Comparison of ENCODE assay signal across 8 cellular contexts in genomic region chr6:27831434-27832081, GRCh38.
DNase-seq lines count a peak whose midpoint lies in the region; ATAC-seq, FAIRE-seq and TF ChIP-seq lines count a peak whose summit lies in the region.
"Not testable (repeated sequence)": the region's sequence is repeated elsewhere in the genome, so short reads cannot be mapped to it uniquely, and the experiment has no call there.

No MANE protein-coding gene starts in this region.

- H3K36me3 ChIP-seq in CD8-positive, alpha-beta memory T cell (ENCODE audit: insufficient read depth, low read length); colonic mucosa; HepG2 (replicated peaks in 1 of 2; ENCODE audit: control insufficient read depth in 1 of 2, insufficient read depth in 2 of 2, low read length in 2 of 2): not testable (repeated sequence)

- in situ Hi-C loops in HepG2 (cut with HindIII; ENCODE audit: extremely low pct_ligation_motif_present, low pct_unique_long_range_greater_than_20kb): loop anchor here (10.0 kb wide), 1 partner anchor 1627 kb away; a partner anchor contains a TSS

- peak; percentile 48 for ATAC-seq in GM19468 (IDR thresholded peaks at IDR 0.05; ENCODE audit: extremely low read depth, unreplicated experiment)
- peak; percentile 79 for ATAC-seq in HG03442 (IDR thresholded peaks at IDR 0.05; ENCODE audit: unreplicated experiment)
- peak; percentile 92 for ATAC-seq in HepG2

- intact Hi-C loops in colonic mucosa (cut with DNase I): not testable (repeated sequence)
- intact Hi-C loops in HepG2 (cut with micrococcal nuclease; ENCODE audit: unreplicated experiment): loop anchor here (2.0 to 10.0 kb wide), 2 partner anchors 21 to 1637 kb away; a partner anchor contains a TSS

- not testable (repeated sequence) for TF ChIP-seq CTCF in colonic mucosa (IDR thresholded peaks at IDR 0.05); HepG2 (CRISPR knock-in tag; IDR thresholded peaks at IDR 0.05)

- H3K4me2 ChIP-seq in HepG2 (ENCODE audit: low read depth, low read length): peak overlapping the region; percentile 92

- WGBS in HepG2 (ENCODE audit: low lambda C conversion rate): 3% methylated on average over 20 of the region's 26 CpGs

- H2AFZ ChIP-seq in HepG2 (ENCODE audit: low read length): peak overlapping the region; percentile 77

- not testable (repeated sequence) for H3K9me3 Mint-ChIP-seq in CD8-positive, alpha-beta memory T cell

- TF ChIP-seq RAD21 in HepG2 (CRISPR knock-in tag; IDR thresholded peaks at IDR 0.05): not testable (repeated sequence)

- FAIRE-seq in HepG2 (lab: Jason Lieb, UNC): peak; percentile 81

- H3K9ac ChIP-seq in colonic mucosa (ENCODE audit: low read depth in 2 of 2, low read length in 2 of 2) (peak overlapping the region in 1 of 2 donors; percentile 12), HepG2 (ENCODE audit: insufficient read depth, low read depth, low read length) (peak overlapping the region; percentile 60)

- H3K27ac ChIP-seq in CD8-positive, alpha-beta memory T cell (ENCODE audit: low read depth, low read length): peak overlapping the region; percentile 94
- peak overlapping the region; percentile 65 for H3K27ac ChIP-seq in colonic mucosa
- peak overlapping the region; percentile 83 for H3K27ac ChIP-seq in HepG2 (ENCODE audit: extremely low read length, insufficient read depth, low read length)

- H3K27me3 ChIP-seq in CD8-positive, alpha-beta memory T cell (ENCODE audit: insufficient read depth, low read length, poor library complexity, severe bottlenecking); colonic mucosa; HepG2 (ENCODE audit: control insufficient read depth in 1 of 2, insufficient read depth in 2 of 2, low read length in 2 of 2): not testable (repeated sequence)

- TF ChIP-seq EP300 in HepG2 (IDR thresholded peaks at IDR 0.05; ENCODE audit: low read depth in 2 of 2, low read length in 2 of 2) (peak in 1 of 2 experiments; percentile 73; a peak in 3 of 4 replicates), HepG2 (CRISPR knock-in tag; IDR thresholded peaks at IDR 0.05; ENCODE audit: borderline replicate concordance) (peak; percentile 89)

- H3K36me3 Mint-ChIP-seq in CD8-positive, alpha-beta memory T cell: not testable (repeated sequence)

- H3K27me3 Mint-ChIP-seq in CD8-positive, alpha-beta memory T cell: not testable (repeated sequence)

- TF ChIP-seq POLR2A in HepG2 (IDR thresholded peaks at IDR 0.05; ENCODE audit: insufficient read depth in 1 of 2, low read depth in 2 of 2, low read length in 2 of 2): peak; percentile 38 to 70; a peak in 2 of 4 replicates

- peaks cover 32 to 42% (median 33%) of the 10 kb centered on the region in 3 donors for H3K4me1 Mint-ChIP-seq in CD8-positive, alpha-beta memory T cell

- peak; percentile 49 to 85 (median 75) for DNase-seq in CD8-positive, alpha-beta memory T cell
- DNase-seq in NCI-H69 (lab: John Stamatoyannopoulos, UW): peak; percentile 75
- peak; percentile 60 to 71 for DNase-seq in activated CD4-positive, alpha-beta T cell treated with anti-CD3 and anti-CD28 coated beads for 4 hours
- DNase-seq in colonic mucosa: peak; percentile 90
- peak; percentile 78 for DNase-seq in HepG2 (ENCODE audit: low spot score)
- DNase-seq in stimulated activated CD4-positive, alpha-beta T cell treated with anti-CD3 and anti-CD28 coated beads, Interleukin-1b, Interleukin-23, amount 100 ng/mL, for 48 hours: peak; percentile 90

- not testable (repeated sequence) for H3K79me2 ChIP-seq in HepG2 (ENCODE audit: insufficient read depth, low read length)

- H3K9me3 ChIP-seq in CD8-positive, alpha-beta memory T cell (ENCODE audit: low read length); colonic mucosa; HepG2 (ENCODE audit: low read length): not testable (repeated sequence)

- BruUV-seq in HepG2 (replicated peaks; lab: Mats Ljungman, UMichigan): not testable (repeated sequence)

- POLR2A ChIA-PET in CD8-positive, alpha-beta memory T cell (lab: Charles Lee): interaction anchor here (0.6 to 2.6 kb wide), 23 partner anchors 7 to 1708 kb away, joined by 3 to 35 read pairs (median 6); a partner anchor contains a TSS
- POLR2A ChIA-PET in HepG2 (lab: Yijun Ruan, JAX): interaction anchor here (0.7 to 4.9 kb wide), 6 partner anchors 8 to 1707 kb away, joined by 3 to 56 read pairs (median 4); a partner anchor contains a TSS

- CTCF ChIA-PET in CD8-positive, alpha-beta memory T cell (lab: Charles Lee): interaction anchor here (0.8 to 7.9 kb wide), 5 partner anchors 23 to 64 kb away, joined by 3 to 168 read pairs (median 8); a partner anchor contains a TSS
- CTCF ChIA-PET in HepG2 (lab: Yijun Ruan, JAX; ENCODE audit: low intra/inter-chr PET ratio, low total read pairs): not testable (repeated sequence)

- H3K27ac Mint-ChIP-seq in CD8-positive, alpha-beta memory T cell: peak overlapping the region; percentile 48 to 99 (median 98)

- peak overlapping the region; percentile 50 for H3K4me3 ChIP-seq in CD8-positive, alpha-beta memory T cell (ENCODE audit: low read length)
- H3K4me3 ChIP-seq in colonic mucosa (peak overlapping the region; percentile 44), HepG2 (replicated peaks in 1 of 3; ENCODE audit: insufficient read depth in 1 of 3, low read depth in 2 of 3, low read length in 3 of 3) (peak overlapping the region; percentile 50 to 67 (median 58))

- peak overlapping the region; percentile 87 to 96 (median 91) for H3K4me3 Mint-ChIP-seq in CD8-positive, alpha-beta memory T cell

- not testable (repeated sequence) for H4K20me1 ChIP-seq in HepG2 (ENCODE audit: insufficient read depth, low read length)

- peaks cover 28% of the 10 kb centered on the region for H3K4me1 ChIP-seq in CD8-positive, alpha-beta memory T cell (ENCODE audit: insufficient read depth, low read length)
- H3K4me1 ChIP-seq in colonic mucosa: not testable (repeated sequence)
- H3K4me1 ChIP-seq in HepG2 (ENCODE audit: insufficient read depth, low read length): peaks cover 49% of the 10 kb centered on the region

TF ChIP-seq in HepG2, 621 proteins besides CTCF, POLR2A, EP300 and RAD21 (continues in another document):
- peak; percentile 86 for TF ChIP-seq ZGPAT (CRISPR knock-in tag; IDR thresholded peaks at IDR 0.05)
- TF ChIP-seq YEATS2 (CRISPR knock-in tag; IDR thresholded peaks at IDR 0.05; ENCODE audit: borderline replicate concordance): peak; percentile 84; the same call in 1 of the 2 replicates
- TF ChIP-seq ZNF281 (CRISPR knock-in tag; IDR thresholded peaks at IDR 0.05; ENCODE audit: borderline replicate concordance): peak; percentile 98
- TF ChIP-seq KLF6 (CRISPR knock-in tag; IDR thresholded peaks at IDR 0.05): peak; percentile 23; the same call in 1 of the 2 replicates
- peak; percentile 72 for TF ChIP-seq ELF1 (CRISPR knock-in tag; IDR thresholded peaks at IDR 0.05)
- TF ChIP-seq HMG20A (CRISPR knock-in tag; IDR thresholded peaks at IDR 0.05; ENCODE audit: borderline replicate concordance): peak; percentile 50; the same call in 1 of the 2 replicates
- peak; percentile 41; the same call in 1 of the 2 replicates for TF ChIP-seq MTF1 (CRISPR knock-in tag; IDR thresholded peaks at IDR 0.05)
- peak; percentile 86 for TF ChIP-seq TFDP2 (CRISPR knock-in tag; IDR thresholded peaks at IDR 0.05)
- TF ChIP-seq TGIF2 (CRISPR knock-in tag; IDR thresholded peaks at IDR 0.05): peak; percentile 79

Comparison
In these comparisons a context has a peak if more than half of its experiments do, and no peak if none do; other contexts are left out.
1. Peak in every context shown above with its lines: DNase-seq, ATAC-seq, H3K4me3 ChIP-seq and H3K27ac ChIP-seq.